In genomic region chr5:120463991-120464626, GRCh38 we compare ENCODE assay signal across 8 cellular contexts. TPM values are rescaled to one million over a fixed set of nuclear protein-coding genes. Genes with fewer than 3 reads are reported as not detected.
DNase-seq lines count a peak whose midpoint lies in the region; ATAC-seq and TF ChIP-seq lines count a peak whose summit lies in the region.

Gene PRR16 (plus strand): TSS chr5:120464300.

- ATAC-seq in CD4-positive, CD25-positive, alpha-beta regulatory T cell (ENCODE audit: low read depth in 2 of 2) = peak in 1 of 2 donors; percentile 48
- peak; percentile 90 for ATAC-seq in GM18867 (IDR thresholded peaks at IDR 0.05; ENCODE audit: unreplicated experiment)
- ATAC-seq in HG03103 (IDR thresholded peaks at IDR 0.05; ENCODE audit: low read depth, unreplicated experiment) = peak; percentile 80
- peak; percentile 37 for ATAC-seq in stimulated activated effector memory CD8-positive, alpha-beta T cell treated with anti-CD3 and anti-CD28 coated beads, Interleukin-12 subunit alpha, Interleukin-12 subunit beta, amount 100 ng/mL, for 72 hours
- no peak for ATAC-seq in HG02840 (IDR thresholded peaks at IDR 0.05; ENCODE audit: low FRiP score, unreplicated experiment)

- no peak within 1 kb of the TSS for H3K27ac Mint-ChIP-seq in CD4-positive, CD25-positive, alpha-beta regulatory T cell
- H3K27ac Mint-ChIP-seq in stimulated activated effector memory CD8-positive, alpha-beta T cell treated with anti-CD3 and anti-CD28 coated beads, Interleukin-12 subunit alpha, Interleukin-12 subunit beta, amount 100 ng/mL, for 72 hours = no peak within 1 kb of the TSS

- no peak for DNase-seq in CD4-positive, CD25-positive, alpha-beta regulatory T cell
- peak; percentile 61 for DNase-seq in RPMI7951 (ENCODE audit: low read depth)
- peak; percentile 80 for DNase-seq in choroid plexus epithelial cell (ENCODE audit: low read depth)
- DNase-seq in kidney tubule cell (ENCODE audit: low spot score) = peak; percentile 46
- DNase-seq in stimulated activated effector memory CD8-positive, alpha-beta T cell treated with anti-CD3 and anti-CD28 coated beads, Interleukin-12 subunit alpha, Interleukin-12 subunit beta, amount 100 ng/mL, for 72 hours (ENCODE audit: low spot score in 2 of 2) = no peak

- peak; percentile 18 for TF ChIP-seq CTCF in choroid plexus epithelial cell (conservative IDR thresholded peaks at IDR 0.05; ENCODE audit: low read depth, low read length)

- peaks cover 0 to 12% (median 5%) of the 10 kb centered on the region in 4 donors for H3K4me1 Mint-ChIP-seq in CD4-positive, CD25-positive, alpha-beta regulatory T cell
- no peaks in the 10 kb centered on the region for H3K4me1 Mint-ChIP-seq in stimulated activated effector memory CD8-positive, alpha-beta T cell treated with anti-CD3 and anti-CD28 coated beads, Interleukin-12 subunit alpha, Interleukin-12 subunit beta, amount 100 ng/mL, for 72 hours

- H3K9me3 ChIP-seq in CD4-positive, CD25-positive, alpha-beta regulatory T cell (ENCODE audit: control insufficient read depth in 2 of 2, low read length in 2 of 2) = no peaks in the 10 kb centered on the region

- H3K9me3 Mint-ChIP-seq in CD4-positive, CD25-positive, alpha-beta regulatory T cell = peaks cover 0 to 5% (median 0%) of the 10 kb centered on the region in 7 donors
- H3K9me3 Mint-ChIP-seq in stimulated activated effector memory CD8-positive, alpha-beta T cell treated with anti-CD3 and anti-CD28 coated beads, Interleukin-12 subunit alpha, Interleukin-12 subunit beta, amount 100 ng/mL, for 72 hours = peaks cover 6% of the 10 kb centered on the region

- peaks cover 10% of the 10 kb centered on the region for H3K27me3 ChIP-seq in CD4-positive, CD25-positive, alpha-beta regulatory T cell (ENCODE audit: control insufficient read depth, insufficient read depth, low read length)

- H3K27me3 Mint-ChIP-seq in CD4-positive, CD25-positive, alpha-beta regulatory T cell = peaks cover 43% of the 10 kb centered on the region

- H3K27ac ChIP-seq in CD4-positive, CD25-positive, alpha-beta regulatory T cell (ENCODE audit: insufficient read depth, low read length, poor library complexity, severe bottlenecking) = no peak within 1 kb of the TSS

- H3K4me1 ChIP-seq in CD4-positive, CD25-positive, alpha-beta regulatory T cell (ENCODE audit: control insufficient read depth, insufficient read depth, low read length, poor library complexity, severe bottlenecking) = no peaks in the 10 kb centered on the region

- H3K36me3 ChIP-seq in CD4-positive, CD25-positive, alpha-beta regulatory T cell (ENCODE audit: control insufficient read depth, insufficient read depth, low read length) = no peaks in the 10 kb centered on the region

- H3K36me3 Mint-ChIP-seq in CD4-positive, CD25-positive, alpha-beta regulatory T cell = no peaks in the 10 kb centered on the region
- no peaks in the 10 kb centered on the region for H3K36me3 Mint-ChIP-seq in stimulated activated effector memory CD8-positive, alpha-beta T cell treated with anti-CD3 and anti-CD28 coated beads, Interleukin-12 subunit alpha, Interleukin-12 subunit beta, amount 100 ng/mL, for 72 hours

- peak within 1 kb of the TSS in 3 of 4 donors; percentile 21 to 66 (median 50) for H3K4me3 Mint-ChIP-seq in CD4-positive, CD25-positive, alpha-beta regulatory T cell
- no peak within 1 kb of the TSS for H3K4me3 Mint-ChIP-seq in stimulated activated effector memory CD8-positive, alpha-beta T cell treated with anti-CD3 and anti-CD28 coated beads, Interleukin-12 subunit alpha, Interleukin-12 subunit beta, amount 100 ng/mL, for 72 hours

- no peak within 1 kb of the TSS for H3K4me3 ChIP-seq in CD4-positive, CD25-positive, alpha-beta regulatory T cell (ENCODE audit: low read depth, low read length)
- peak within 1 kb of the TSS; percentile 81 for H3K4me3 ChIP-seq in choroid plexus epithelial cell (ENCODE audit: low read depth, low read length)

RNA-seq across cellular contexts. Expression of gene PRR16, which starts in this region (rescaled TPM):
- total RNA-seq in CD4-positive, CD25-positive, alpha-beta regulatory T cell = not detected
- polyA plus RNA-seq in CD4-positive, CD25-positive, alpha-beta regulatory T cell = not detected
- total RNA-seq in RPMI7951 (2014; rRNA removed; shearing (Covaris generic)) = 0.78 and 1.3 TPM in 2 replicates

Comparison
In these comparisons a context has a peak if more than half of its experiments do, and no peak if none do; other contexts are left out.
1. DNase-seq: peak in RPMI7951 (single experiment), choroid plexus epithelial cell (single experiment) and kidney tubule cell (single experiment); none in CD4-positive, CD25-positive, alpha-beta regulatory T cell (0 of 3) and stimulated activated effector memory CD8-positive, alpha-beta T cell treated with anti-CD3 and anti-CD28 coated beads, Interleukin-12 subunit alpha, Interleukin-12 subunit beta, amount 100 ng/mL, for 72 hours (0 of 2).